1 cellular context compared by ENCODE assay signal in genomic region chr9:129406278-129407225, GRCh38.
TF ChIP-seq lines count a peak whose summit lies in the region.

No MANE protein-coding gene starts in this region.

TF ChIP-seq in K562, 482 proteins besides CTCF, POLR2A, EP300 and RAD21 (continued from another document and continues in another):
- no peak for TF ChIP-seq BCLAF1 (IDR thresholded peaks at IDR 0.05; ENCODE audit: borderline replicate concordance in 1 of 2, control insufficient read depth in 1 of 2, low read depth in 2 of 2, low read length in 1 of 2)
- TF ChIP-seq LARP7 (IDR thresholded peaks at IDR 0.05) = no peak
- no peak for TF ChIP-seq GTF2A2 (tag; IDR thresholded peaks at IDR 0.05)
- 0 out of 2 replicates have a peak, but pooled peaks have one; percentile 17 for TF ChIP-seq DMBX1 (CRISPR knock-in tag; IDR thresholded peaks at IDR 0.05; ENCODE audit: borderline replicate concordance)
- no peak for TF ChIP-seq NFATC3 (IDR thresholded peaks at IDR 0.05)
- peak; percentile 90 for TF ChIP-seq CTBP1 (IDR thresholded peaks at IDR 0.05; ENCODE audit: borderline replicate concordance)
- TF ChIP-seq KLF1 (tag; IDR thresholded peaks at IDR 0.05) = peak; percentile 99
- TF ChIP-seq MYC (IDR thresholded peaks at IDR 0.05; ENCODE audit: low read depth, low read length) = peak; percentile 89
- 0 out of 2 replicates have a peak, but pooled peaks have one; percentile 26 for TF ChIP-seq MYC (CRISPR knock-in tag; IDR thresholded peaks at IDR 0.05; ENCODE audit: borderline replicate concordance, low read depth)
- peak; percentile 76 for TF ChIP-seq DPF2 (IDR thresholded peaks at IDR 0.05)
- no peak for TF ChIP-seq HDAC8 (tag; IDR thresholded peaks at IDR 0.05)
- TF ChIP-seq CBX2 (IDR thresholded peaks at IDR 0.05; ENCODE audit: insufficient read depth, low read length, poor library complexity, severe bottlenecking) = no peak
- peak; percentile 57; the same call in 1 of the 2 replicates for TF ChIP-seq MITF (IDR thresholded peaks at IDR 0.05)
- TF ChIP-seq ZBTB2 (IDR thresholded peaks at IDR 0.05) = peak; percentile 60; the same call in 1 of the 2 replicates
- no peak for TF ChIP-seq ZC3H11A (IDR thresholded peaks at IDR 0.05; ENCODE audit: low read depth, low read length)
- peak; percentile 65 to 80 for TF ChIP-seq RCOR1 (IDR thresholded peaks at IDR 0.05; ENCODE audit: borderline replicate concordance in 1 of 2, low read depth in 2 of 2, low read length in 2 of 2)
- TF ChIP-seq NFIX (CRISPR knock-in tag; IDR thresholded peaks at IDR 0.05; ENCODE audit: low read depth) = no peak
- TF ChIP-seq HNRNPLL (IDR thresholded peaks at IDR 0.05; ENCODE audit: low read depth, low read length, poor library complexity, severe bottlenecking) = peak; percentile 37
- TF ChIP-seq ELF1 (tag; IDR thresholded peaks at IDR 0.05) = peak; percentile 46; the same call in 1 of the 2 replicates
- peak; percentile 72; the same call in 1 of the 2 replicates for TF ChIP-seq ZNF76 (CRISPR knock-in tag; IDR thresholded peaks at IDR 0.05; ENCODE audit: borderline replicate concordance)
- peak; percentile 83; the same call in 1 of the 2 replicates for TF ChIP-seq ZNF589 (CRISPR knock-in tag; IDR thresholded peaks at IDR 0.05; ENCODE audit: low read depth)
- peak; percentile 79 for TF ChIP-seq SP1 (CRISPR knock-in tag; IDR thresholded peaks at IDR 0.05)
- no peak for TF ChIP-seq NCOR1 (IDR thresholded peaks at IDR 0.05)
- TF ChIP-seq, protein P1, sequence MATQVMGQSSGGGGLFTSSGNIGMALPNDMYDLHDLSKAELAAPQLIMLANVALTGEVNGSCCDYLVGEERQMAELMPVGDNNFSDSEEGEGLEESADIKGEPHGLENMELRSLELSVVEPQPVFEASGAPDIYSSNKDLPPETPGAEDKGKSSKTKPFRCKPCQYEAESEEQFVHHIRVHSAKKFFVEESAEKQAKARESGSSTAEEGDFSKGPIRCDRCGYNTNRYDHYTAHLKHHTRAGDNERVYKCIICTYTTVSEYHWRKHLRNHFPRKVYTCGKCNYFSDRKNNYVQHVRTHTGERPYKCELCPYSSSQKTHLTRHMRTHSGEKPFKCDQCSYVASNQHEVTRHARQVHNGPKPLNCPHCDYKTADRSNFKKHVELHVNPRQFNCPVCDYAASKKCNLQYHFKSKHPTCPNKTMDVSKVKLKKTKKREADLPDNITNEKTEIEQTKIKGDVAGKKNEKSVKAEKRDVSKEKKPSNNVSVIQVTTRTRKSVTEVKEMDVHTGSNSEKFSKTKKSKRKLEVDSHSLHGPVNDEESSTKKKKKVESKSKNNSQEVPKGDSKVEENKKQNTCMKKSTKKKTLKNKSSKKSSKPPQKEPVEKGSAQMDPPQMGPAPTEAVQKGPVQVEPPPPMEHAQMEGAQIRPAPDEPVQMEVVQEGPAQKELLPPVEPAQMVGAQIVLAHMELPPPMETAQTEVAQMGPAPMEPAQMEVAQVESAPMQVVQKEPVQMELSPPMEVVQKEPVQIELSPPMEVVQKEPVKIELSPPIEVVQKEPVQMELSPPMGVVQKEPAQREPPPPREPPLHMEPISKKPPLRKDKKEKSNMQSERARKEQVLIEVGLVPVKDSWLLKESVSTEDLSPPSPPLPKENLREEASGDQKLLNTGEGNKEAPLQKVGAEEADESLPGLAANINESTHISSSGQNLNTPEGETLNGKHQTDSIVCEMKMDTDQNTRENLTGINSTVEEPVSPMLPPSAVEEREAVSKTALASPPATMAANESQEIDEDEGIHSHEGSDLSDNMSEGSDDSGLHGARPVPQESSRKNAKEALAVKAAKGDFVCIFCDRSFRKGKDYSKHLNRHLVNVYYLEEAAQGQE (CRISPR knock-in tag; IDR thresholded peaks at IDR 0.05; ENCODE audit: low read depth) = no peak
- no peak for TF ChIP-seq CREB3L1 (IDR thresholded peaks at IDR 0.05; ENCODE audit: borderline replicate concordance, low read depth)
- peak; percentile 34 for TF ChIP-seq HMGN3 (IDR thresholded peaks at IDR 0.05; ENCODE audit: borderline replicate concordance, extremely low read depth, insufficient read length, low read depth, low read length)
- no peak; the same call in 1 of the 2 replicates for TF ChIP-seq FOXP1 (CRISPR knock-in tag; IDR thresholded peaks at IDR 0.05)
- TF ChIP-seq RBM14 (IDR thresholded peaks at IDR 0.05; ENCODE audit: borderline replicate concordance, insufficient read depth, low read depth, low read length) = no peak
- peak; percentile 32 for TF ChIP-seq SAP30 (IDR thresholded peaks at IDR 0.05; ENCODE audit: borderline replicate concordance, insufficient read depth, low read depth, low read length, poor library complexity, severe bottlenecking)
- no peak for TF ChIP-seq GATAD2B (IDR thresholded peaks at IDR 0.05; ENCODE audit: borderline replicate concordance)
- TF ChIP-seq, protein P2, sequence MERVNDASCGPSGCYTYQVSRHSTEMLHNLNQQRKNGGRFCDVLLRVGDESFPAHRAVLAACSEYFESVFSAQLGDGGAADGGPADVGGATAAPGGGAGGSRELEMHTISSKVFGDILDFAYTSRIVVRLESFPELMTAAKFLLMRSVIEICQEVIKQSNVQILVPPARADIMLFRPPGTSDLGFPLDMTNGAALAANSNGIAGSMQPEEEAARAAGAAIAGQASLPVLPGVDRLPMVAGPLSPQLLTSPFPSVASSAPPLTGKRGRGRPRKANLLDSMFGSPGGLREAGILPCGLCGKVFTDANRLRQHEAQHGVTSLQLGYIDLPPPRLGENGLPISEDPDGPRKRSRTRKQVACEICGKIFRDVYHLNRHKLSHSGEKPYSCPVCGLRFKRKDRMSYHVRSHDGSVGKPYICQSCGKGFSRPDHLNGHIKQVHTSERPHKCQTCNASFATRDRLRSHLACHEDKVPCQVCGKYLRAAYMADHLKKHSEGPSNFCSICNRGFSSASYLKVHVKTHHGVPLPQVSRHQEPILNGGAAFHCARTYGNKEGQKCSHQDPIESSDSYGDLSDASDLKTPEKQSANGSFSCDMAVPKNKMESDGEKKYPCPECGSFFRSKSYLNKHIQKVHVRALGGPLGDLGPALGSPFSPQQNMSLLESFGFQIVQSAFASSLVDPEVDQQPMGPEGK (CRISPR knock-in tag; IDR thresholded peaks at IDR 0.05; ENCODE audit: borderline replicate concordance) = no peak
- 0 out of 2 replicates have a peak, but pooled peaks have one; percentile 19 for TF ChIP-seq CBFA2T2 (conservative IDR thresholded peaks at IDR 0.05)
- TF ChIP-seq, protein P3, sequence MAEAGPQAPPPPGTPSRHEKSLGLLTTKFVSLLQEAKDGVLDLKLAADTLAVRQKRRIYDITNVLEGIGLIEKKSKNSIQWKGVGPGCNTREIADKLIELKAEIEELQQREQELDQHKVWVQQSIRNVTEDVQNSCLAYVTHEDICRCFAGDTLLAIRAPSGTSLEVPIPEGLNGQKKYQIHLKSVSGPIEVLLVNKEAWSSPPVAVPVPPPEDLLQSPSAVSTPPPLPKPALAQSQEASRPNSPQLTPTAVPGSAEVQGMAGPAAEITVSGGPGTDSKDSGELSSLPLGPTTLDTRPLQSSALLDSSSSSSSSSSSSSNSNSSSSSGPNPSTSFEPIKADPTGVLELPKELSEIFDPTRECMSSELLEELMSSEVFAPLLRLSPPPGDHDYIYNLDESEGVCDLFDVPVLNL (CRISPR knock-in tag; IDR thresholded peaks at IDR 0.05; ENCODE audit: low read depth) = 0 out of 2 replicates have a peak, but pooled peaks have one; percentile 56
- TF ChIP-seq, protein P4, sequence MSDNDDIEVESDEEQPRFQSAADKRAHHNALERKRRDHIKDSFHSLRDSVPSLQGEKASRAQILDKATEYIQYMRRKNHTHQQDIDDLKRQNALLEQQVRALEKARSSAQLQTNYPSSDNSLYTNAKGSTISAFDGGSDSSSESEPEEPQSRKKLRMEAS (CRISPR knock-in tag; IDR thresholded peaks at IDR 0.05) = peak; percentile 90
- peak in 1 of 2 experiments; percentile 88; a peak in 2 of 4 replicates for TF ChIP-seq HDAC1 (IDR thresholded peaks at IDR 0.05)
- peak; percentile 55; the same call in 1 of the 2 replicates for TF ChIP-seq TFAP4 (CRISPR knock-in tag; IDR thresholded peaks at IDR 0.05; ENCODE audit: borderline replicate concordance)
- TF ChIP-seq CBFA2T3 (IDR thresholded peaks at IDR 0.05) = no peak
